ENCODE assay signal across 16 cellular contexts in genomic region chr3:64619216-64619615, GRCh38.
A peak's percentile ranks its signal among the peaks of the same experiment; 100 is the strongest.
DNase-seq lines count a peak whose midpoint lies in the region; ATAC-seq and TF ChIP-seq lines count a peak whose summit lies in the region.
"Had no signal": no experiment of that assay in that cellular context is flagged by ENCODE, and none has a peak within 500 bp of the region (broad histone marks: within the 10 kb centered on the region; RNA-seq: fewer than 3 reads in every experiment).

No MANE protein-coding gene starts in this region.

- no peak for DNase-seq in heart right ventricle
- DNase-seq in left ventricle myocardium superior: no peak
- no peak for DNase-seq in psoas muscle
- no peak for DNase-seq in NCI-H187 treated with DMSO at 0.1 percent for 48 hours (lab: John Stamatoyannopoulos, UW)
- DNase-seq: AML-193; Caco-2; Calu3; CD4-positive, alpha-beta T cell; CD8-positive, alpha-beta T cell; DMS79 treated with DMSO at 0.1 percent for 48 hours; GF-D8 had no signal

- H3K4me3 ChIP-seq in heart right ventricle: no peak overlapping the region
- no peak overlapping the region for H3K4me3 ChIP-seq in psoas muscle
- H3K4me3 ChIP-seq in subcutaneous abdominal adipose tissue (ENCODE audit: low read depth in 1 of 5, low read length in 5 of 5): no peak overlapping the region
- H3K4me3 ChIP-seq: A549; BLaER1 treated with 17β-estradiol and CSF1 and Interleukin-3, amounts not matched to agents 10 nM and 100 nM had no signal

- H3K36me3 ChIP-seq in heart right ventricle (peaks cover 0 to 86% (median 6%) of the 10 kb centered on the region in 9 donors), psoas muscle (ENCODE audit: insufficient read depth in 1 of 2, low read depth in 1 of 2) (peaks cover 22 to 41% of the 10 kb centered on the region in 2 donors), subcutaneous abdominal adipose tissue (ENCODE audit: control insufficient read depth in 5 of 5, insufficient read depth in 5 of 5, low read length in 5 of 5) (peaks cover 5 to 52% (median 17%) of the 10 kb centered on the region in 5 donors)

- H3K27ac ChIP-seq in heart right ventricle (peak overlapping the region in 7 of 10 donors; percentile 1 to 78 (median 43)), psoas muscle (peak overlapping the region; percentile 48), subcutaneous abdominal adipose tissue (ENCODE audit: low read depth, low read length) (peak overlapping the region; percentile 38)
- H3K27ac ChIP-seq: 22Rv1; A549; BLaER1 treated with 17β-estradiol and CSF1 and Interleukin-3, amounts not matched to agents 10 nM and 100 nM; C4-2B had no signal

- no peaks in the 10 kb centered on the region for H3K27me3 ChIP-seq in heart right ventricle
- H3K27me3 ChIP-seq in psoas muscle (ENCODE audit: insufficient read depth in 3 of 3, low read length in 2 of 3): no peaks in the 10 kb centered on the region
- no peaks in the 10 kb centered on the region for H3K27me3 ChIP-seq in subcutaneous abdominal adipose tissue (ENCODE audit: control insufficient read depth in 5 of 5, insufficient read depth in 4 of 5, low read length in 5 of 5)
- H3K27me3 ChIP-seq: BLaER1 treated with 17β-estradiol and CSF1 and Interleukin-3, amounts not matched to agents 10 nM and 100 nM had no signal

- H3K9ac ChIP-seq in subcutaneous abdominal adipose tissue (ENCODE audit: low read length in 5 of 5): no peak overlapping the region
- H3K9ac ChIP-seq: BLaER1 treated with 17β-estradiol and CSF1 and Interleukin-3, amounts not matched to agents 10 nM and 100 nM had no signal

- intact Hi-C loops in heart right ventricle (cut with DNase I): no loop called here
- intact Hi-C loops in left ventricle myocardium superior (cut with micrococcal nuclease): no loop called here
- intact Hi-C loops in psoas muscle (cut with DNase I): no loop called here

- ATAC-seq in heart right ventricle (peak in 1 of 8 donors; percentile 59), left ventricle myocardium superior (no peak), psoas muscle (peak; percentile 55 to 92 (median 68))
- ATAC-seq: A549; CD8-positive, alpha-beta T cell had no signal

- 49 to 56% methylated on average over 5 of the region's 5 CpGs for WGBS in heart right ventricle, 2 donors
- WGBS in psoas muscle, 3 donors: 29 to 41% (median 38%) methylated on average over 5 of the region's 5 CpGs

- TF ChIP-seq CTCF in heart right ventricle (IDR thresholded peaks at IDR 0.05) (no peak), psoas muscle (IDR thresholded peaks at IDR 0.05) (no peak)

- H3K9me3 ChIP-seq in heart right ventricle (no peaks in the 10 kb centered on the region), psoas muscle (no peaks in the 10 kb centered on the region), subcutaneous abdominal adipose tissue (ENCODE audit: control insufficient read depth in 5 of 5, low read length in 5 of 5) (no peaks in the 10 kb centered on the region)
- H3K9me3 ChIP-seq: A549, Caco-2 had no signal

- H3K4me1 ChIP-seq in heart right ventricle: peaks cover 0 to 56% (median 29%) of the 10 kb centered on the region in 9 donors
- H3K4me1 ChIP-seq in psoas muscle: peaks cover 36% of the 10 kb centered on the region
- H3K4me1 ChIP-seq in subcutaneous abdominal adipose tissue (ENCODE audit: control insufficient read depth in 5 of 5, insufficient read depth in 5 of 5, low read length in 5 of 5): peaks cover 3 to 28% (median 8%) of the 10 kb centered on the region in 5 donors
- H3K4me1 ChIP-seq: A549 had no signal
